ENCODE assay signal across 22 cellular contexts in genomic region chr7:14822481-14822854, GRCh38.
A peak's percentile ranks its signal among the peaks of the same experiment; 100 is the strongest.
DNase-seq lines count a peak whose midpoint lies in the region; ATAC-seq and TF ChIP-seq lines count a peak whose summit lies in the region.
"Had no signal": no experiment of that assay in that cellular context is flagged by ENCODE, and none has a peak within 500 bp of the region (broad histone marks: within the 10 kb centered on the region; RNA-seq: fewer than 3 reads in every experiment).

No MANE protein-coding gene starts in this region.

- no peak for TF ChIP-seq CTCF in PC-3 (conservative IDR thresholded peaks at IDR 0.05; ENCODE audit: low read depth, low read length)
- TF ChIP-seq CTCF in chondrocyte (IDR thresholded peaks at IDR 0.05): no peak
- no peak for TF ChIP-seq CTCF in osteoblast (IDR thresholded peaks at IDR 0.05; ENCODE audit: extremely low read depth, low read depth, low read length)

- peak overlapping the region; percentile 1 for H3K27ac Mint-ChIP-seq in chondrocyte (ENCODE audit: unreplicated experiment)
- no peak overlapping the region for H3K27ac Mint-ChIP-seq in stimulated activated effector memory CD8-positive, alpha-beta T cell treated with anti-CD3 and anti-CD28 coated beads, Interleukin-12 subunit alpha, Interleukin-12 subunit beta, amount 100 ng/mL, for 72 hours
- H3K27ac Mint-ChIP-seq in activated CD4-positive, alpha-beta T cell treated with anti-CD3 and anti-CD28 coated beads, Interleukin-2, amount 10 ng/mL, durations not matched to agents 24 days and 14 days: no peak overlapping the region
- no peak overlapping the region for H3K27ac Mint-ChIP-seq in activated naive CD8-positive, alpha-beta T cell treated with anti-CD3 and anti-CD28 coated beads, Interleukin-2, amount 50 U/mL, for 24 hours
- H3K27ac Mint-ChIP-seq: CD14-positive monocyte; CD4-positive, alpha-beta T cell; CD8-positive, alpha-beta memory T cell had no signal

- H3K4me3 ChIP-seq in ACC112 (ENCODE audit: low read depth, low read length) (no peak overlapping the region), PC-3 (ENCODE audit: low read length) (no peak overlapping the region), osteoblast (ENCODE audit: insufficient read depth, low read length) (no peak overlapping the region)
- H3K4me3 ChIP-seq: BLaER1 treated with 17β-estradiol and CSF1 and Interleukin-3, amounts not matched to agents 10 nM and 100 nM; HAP-1 had no signal

- CTCF ChIA-PET in PC-3 (lab: Charles Lee): no interaction called here

- no peak for DNase-seq in PC-3
- DNase-seq in chondrocyte (ENCODE audit: low spot score): no peak
- DNase-seq in osteoblast (ENCODE audit: insufficient read length, low spot score, missing footprints): no peak
- no peak for DNase-seq in stimulated activated effector memory CD8-positive, alpha-beta T cell treated with anti-CD3 and anti-CD28 coated beads, Interleukin-12 subunit alpha, Interleukin-12 subunit beta, amount 100 ng/mL, for 72 hours (ENCODE audit: low spot score in 2 of 2)
- DNase-seq in activated CD4-positive, alpha-beta T cell treated with anti-CD3 and anti-CD28 coated beads, Interleukin-2, amount 10 ng/mL, durations not matched to agents 24 days and 14 days: no peak
- DNase-seq in activated naive CD8-positive, alpha-beta T cell treated with anti-CD3 and anti-CD28 coated beads, Interleukin-2, amount 50 U/mL, for 24 hours: no peak
- DNase-seq: ACHN; AML-193; BE2C; CD4-positive, alpha-beta T cell; CD8-positive, alpha-beta memory T cell; DMS 273 treated with DMSO at 0.1 percent for 48 hours; DMS53; DMS79 treated with DMSO at 0.1 percent for 48 hours; GF-D8; GOT3 had no signal

- H3K4me2 ChIP-seq in PC-3 (ENCODE audit: low read length) (peak overlapping the region; percentile 56), osteoblast (ENCODE audit: insufficient read depth, low read length) (peak overlapping the region; percentile 25)
- H3K4me2 ChIP-seq: BLaER1 treated with 17β-estradiol and CSF1 and Interleukin-3, amounts not matched to agents 10 nM and 100 nM had no signal

- ATAC-seq in PC-3 (no peak), HG02884 (IDR thresholded peaks at IDR 0.05; ENCODE audit: unreplicated experiment) (no peak)
- ATAC-seq in stimulated activated effector memory CD8-positive, alpha-beta T cell treated with anti-CD3 and anti-CD28 coated beads, Interleukin-12 subunit alpha, Interleukin-12 subunit beta, amount 100 ng/mL, for 72 hours: no peak
- no peak for ATAC-seq in activated naive CD8-positive, alpha-beta T cell treated with anti-CD3 and anti-CD28 coated beads, Interleukin-2, amount 50 U/mL, for 24 hours

- H3K36me3 ChIP-seq in ACC112 (ENCODE audit: insufficient read depth, low read length): no peaks in the 10 kb centered on the region
- H3K36me3 ChIP-seq in PC-3 (ENCODE audit: low read depth, low read length): no peaks in the 10 kb centered on the region
- no peaks in the 10 kb centered on the region for H3K36me3 ChIP-seq in osteoblast (ENCODE audit: insufficient read depth, low read length)
- H3K36me3 ChIP-seq: BE2C; BLaER1 treated with 17β-estradiol and CSF1 and Interleukin-3, amounts not matched to agents 10 nM and 100 nM; HAP-1 had no signal

- no peaks in the 10 kb centered on the region for H4K20me1 ChIP-seq in PC-3 (ENCODE audit: low read length)
- H4K20me1 ChIP-seq in osteoblast (ENCODE audit: insufficient read depth, low read length): no peaks in the 10 kb centered on the region
- H4K20me1 ChIP-seq: BLaER1 treated with 17β-estradiol and CSF1 and Interleukin-3, amounts not matched to agents 10 nM and 100 nM had no signal

- no peak overlapping the region for H3K4me3 Mint-ChIP-seq in chondrocyte (ENCODE audit: unreplicated experiment)
- no peak overlapping the region for H3K4me3 Mint-ChIP-seq in stimulated activated effector memory CD8-positive, alpha-beta T cell treated with anti-CD3 and anti-CD28 coated beads, Interleukin-12 subunit alpha, Interleukin-12 subunit beta, amount 100 ng/mL, for 72 hours
- H3K4me3 Mint-ChIP-seq in activated CD4-positive, alpha-beta T cell treated with anti-CD3 and anti-CD28 coated beads, Interleukin-2, amount 10 ng/mL, durations not matched to agents 24 days and 14 days: no peak overlapping the region
- no peak overlapping the region for H3K4me3 Mint-ChIP-seq in activated naive CD8-positive, alpha-beta T cell treated with anti-CD3 and anti-CD28 coated beads, Interleukin-2, amount 50 U/mL, for 24 hours
- H3K4me3 Mint-ChIP-seq: CD14-positive monocyte; CD4-positive, alpha-beta T cell; CD8-positive, alpha-beta memory T cell had no signal

- no peaks in the 10 kb centered on the region for H3K9me3 ChIP-seq in PC-3 (ENCODE audit: low read length)
- no peaks in the 10 kb centered on the region for H3K9me3 ChIP-seq in osteoblast (ENCODE audit: low read depth, low read length)
- H3K9me3 ChIP-seq: BE2C; BLaER1 treated with 17β-estradiol and CSF1 and Interleukin-3, amounts not matched to agents 10 nM and 100 nM; HAP-1 had no signal

- intact Hi-C loops in PC-3 (cut with micrococcal nuclease): no loop called here
- intact Hi-C loops in activated CD4-positive, alpha-beta T cell treated with anti-CD3 and anti-CD28 coated beads, Interleukin-2, amount 10 ng/mL, durations not matched to agents 24 days and 14 days (cut with micrococcal nuclease): no loop called here

- no peaks in the 10 kb centered on the region for H3F3A ChIP-seq in PC-3 (ENCODE audit: low read length, unreplicated experiment)

- POLR2A ChIA-PET in PC-3 (lab: Charles Lee; ENCODE audit: unreplicated experiment): interaction anchor here (0.6 kb wide), 1 partner anchor 66 kb away, joined by 3 read pairs; no protein-coding TSS in a partner anchor

- H3K4me1 Mint-ChIP-seq in chondrocyte (ENCODE audit: low read depth): peaks cover 14% of the 10 kb centered on the region
- H3K4me1 Mint-ChIP-seq in stimulated activated effector memory CD8-positive, alpha-beta T cell treated with anti-CD3 and anti-CD28 coated beads, Interleukin-12 subunit alpha, Interleukin-12 subunit beta, amount 100 ng/mL, for 72 hours: no peaks in the 10 kb centered on the region
- H3K4me1 Mint-ChIP-seq in activated CD4-positive, alpha-beta T cell treated with anti-CD3 and anti-CD28 coated beads, Interleukin-2, amount 10 ng/mL, durations not matched to agents 24 days and 14 days: no peaks in the 10 kb centered on the region
- H3K4me1 Mint-ChIP-seq in activated naive CD8-positive, alpha-beta T cell treated with anti-CD3 and anti-CD28 coated beads, Interleukin-2, amount 50 U/mL, for 24 hours: no peaks in the 10 kb centered on the region
- H3K4me1 Mint-ChIP-seq: CD14-positive monocyte; CD8-positive, alpha-beta memory T cell had no signal

- H2AFZ ChIP-seq in ACC112 (ENCODE audit: low read length, unreplicated experiment) (peak overlapping the region; percentile 63), PC-3 (ENCODE audit: low read length) (peak overlapping the region; percentile 22), osteoblast (ENCODE audit: low read length) (peak overlapping the region; percentile 5)

- H3K27me3 ChIP-seq in ACC112 (ENCODE audit: insufficient read depth, low read length) (no peaks in the 10 kb centered on the region), PC-3 (ENCODE audit: low read length) (no peaks in the 10 kb centered on the region), osteoblast (ENCODE audit: insufficient read depth, low read length) (no peaks in the 10 kb centered on the region)
- H3K27me3 ChIP-seq: BE2C; BLaER1 treated with 17β-estradiol and CSF1 and Interleukin-3, amounts not matched to agents 10 nM and 100 nM had no signal

- H3K9me3 Mint-ChIP-seq in chondrocyte (ENCODE audit: low read depth): no peaks in the 10 kb centered on the region
- H3K9me3 Mint-ChIP-seq in stimulated activated effector memory CD8-positive, alpha-beta T cell treated with anti-CD3 and anti-CD28 coated beads, Interleukin-12 subunit alpha, Interleukin-12 subunit beta, amount 100 ng/mL, for 72 hours: peaks cover 7% of the 10 kb centered on the region
- H3K9me3 Mint-ChIP-seq in activated CD4-positive, alpha-beta T cell treated with anti-CD3 and anti-CD28 coated beads, Interleukin-2, amount 10 ng/mL, durations not matched to agents 24 days and 14 days: peaks cover under 1% of the 10 kb centered on the region
- no peaks in the 10 kb centered on the region for H3K9me3 Mint-ChIP-seq in activated naive CD8-positive, alpha-beta T cell treated with anti-CD3 and anti-CD28 coated beads, Interleukin-2, amount 50 U/mL, for 24 hours

- H3K27ac ChIP-seq in ACC112 (ENCODE audit: low read depth, low read length) (peak overlapping the region; percentile 36), PC-3 (ENCODE audit: low read length) (0 out of 2 replicates have a peak overlapping the region, but pooled peaks have one; percentile 7), osteoblast (ENCODE audit: low read depth, low read length) (peak overlapping the region; percentile 47)
- H3K27ac ChIP-seq: 22Rv1; BLaER1 treated with 17β-estradiol and CSF1 and Interleukin-3, amounts not matched to agents 10 nM and 100 nM had no signal

- H3K79me2 ChIP-seq in ACC112 (ENCODE audit: control insufficient read depth, insufficient read depth, low read length, unreplicated experiment) (no peaks in the 10 kb centered on the region), PC-3 (ENCODE audit: low read length) (no peaks in the 10 kb centered on the region), osteoblast (ENCODE audit: insufficient read depth, low read length) (no peaks in the 10 kb centered on the region)

- BruUV-seq in PC-3 (replicated peaks; lab: Mats Ljungman, UMichigan): no TSS peak

- H3K4me1 ChIP-seq in ACC112 (ENCODE audit: control insufficient read depth, insufficient read depth, low read length, unreplicated experiment) (peaks cover 15% of the 10 kb centered on the region), PC-3 (ENCODE audit: insufficient read depth, low read length) (peaks cover 13% of the 10 kb centered on the region), osteoblast (ENCODE audit: insufficient read depth, low read length) (peaks cover 12% of the 10 kb centered on the region)
- H3K4me1 ChIP-seq: BLaER1 treated with 17β-estradiol and CSF1 and Interleukin-3, amounts not matched to agents 10 nM and 100 nM; HAP-1 had no signal

- H3K9ac ChIP-seq in PC-3 (ENCODE audit: low read length): no peak overlapping the region
- H3K9ac ChIP-seq: BLaER1 treated with 17β-estradiol and CSF1 and Interleukin-3, amounts not matched to agents 10 nM and 100 nM had no signal

- H3K36me3 Mint-ChIP-seq in chondrocyte (ENCODE audit: low read depth): no peaks in the 10 kb centered on the region
- H3K36me3 Mint-ChIP-seq in stimulated activated effector memory CD8-positive, alpha-beta T cell treated with anti-CD3 and anti-CD28 coated beads, Interleukin-12 subunit alpha, Interleukin-12 subunit beta, amount 100 ng/mL, for 72 hours: no peaks in the 10 kb centered on the region
- no peaks in the 10 kb centered on the region for H3K36me3 Mint-ChIP-seq in activated CD4-positive, alpha-beta T cell treated with anti-CD3 and anti-CD28 coated beads, Interleukin-2, amount 10 ng/mL, durations not matched to agents 24 days and 14 days (ENCODE audit: low read depth)
- H3K36me3 Mint-ChIP-seq in activated naive CD8-positive, alpha-beta T cell treated with anti-CD3 and anti-CD28 coated beads, Interleukin-2, amount 50 U/mL, for 24 hours (ENCODE audit: low read depth): no peaks in the 10 kb centered on the region
- H3K36me3 Mint-ChIP-seq: CD14-positive monocyte; CD8-positive, alpha-beta memory T cell had no signal

- no peaks in the 10 kb centered on the region for H3K9me2 ChIP-seq in PC-3 (replicated peaks; ENCODE audit: low read length)

- H3K27me3 Mint-ChIP-seq in chondrocyte (ENCODE audit: low read depth): no peaks in the 10 kb centered on the region
- H3K27me3 Mint-ChIP-seq in activated CD4-positive, alpha-beta T cell treated with anti-CD3 and anti-CD28 coated beads, Interleukin-2, amount 10 ng/mL, durations not matched to agents 24 days and 14 days: no peaks in the 10 kb centered on the region
- H3K27me3 Mint-ChIP-seq in activated naive CD8-positive, alpha-beta T cell treated with anti-CD3 and anti-CD28 coated beads, Interleukin-2, amount 50 U/mL, for 24 hours: no peaks in the 10 kb centered on the region
- H3K27me3 Mint-ChIP-seq: CD4-positive, alpha-beta T cell; CD8-positive, alpha-beta memory T cell had no signal

Comparison
In these comparisons a context has a peak if more than half of its experiments do, and no peak if none do; other contexts are left out.
1. H2AFZ ChIP-seq: peak in every context shown above with its lines; median percentile 63 in ACC112; 22 in PC-3; 5 in osteoblast.